ENCODE assay signal across 36 cellular contexts in genomic region chr4:1824746-1825145, GRCh38. TPM values are rescaled to one million over a fixed set of nuclear protein-coding genes. Genes with fewer than 3 reads are reported as not detected.
"Had no signal": no experiment of that assay in that cellular context is flagged by ENCODE, and none has a peak within 500 bp of the region (broad histone marks: within the 10 kb centered on the region; RNA-seq: fewer than 3 reads in every experiment).

No MANE protein-coding gene starts in this region.

- H3K4me1 ChIP-seq: adrenal gland, body of pancreas, esophagus squamous epithelium, gastroesophageal sphincter, heart right ventricle had no signal

- H3K27me3 ChIP-seq: adrenal gland, body of pancreas, cardiac muscle cell, esophagus squamous epithelium, gastroesophageal sphincter, heart right ventricle had no signal

- H3K9me3 Mint-ChIP-seq: activated CD4-positive, alpha-beta memory T cell treated with anti-CD3 and anti-CD28 coated beads for 36 hours; activated CD4-positive, alpha-beta T cell treated with anti-CD3 and anti-CD28 coated beads, Interleukin-2, amount 10 ng/mL, durations not matched to agents 24 days and 14 days; activated naive CD4-positive, alpha-beta T cell treated with anti-CD3 and anti-CD28 coated beads for 36 hours; activated naive CD4-positive, alpha-beta T cell treated with anti-CD3 and anti-CD28 coated beads, Interleukin-2, amount 50 U/mL, for 24 hours; activated naive CD8-positive, alpha-beta T cell treated with anti-CD3 and anti-CD28 coated beads for 36 hours; activated naive CD8-positive, alpha-beta T cell treated with anti-CD3 and anti-CD28 coated beads, Interleukin-2, amount 50 U/mL, for 24 hours; activated T-helper 1 cell treated with anti-CD3 and anti-CD28 coated beads, Interleukin-12 subunit alpha, Interleukin-12 subunit beta, Interleukin-2, Interleukin-4 antibody, amounts not matched to agents 30 ng/mL and 10 ng/mL and 1 ng/mL, durations not matched to agents 14 hours and 24 hours and 36 hours; activated T-helper 2 cell treated with anti-CD3 and anti-CD28 coated beads, Interferon-gamma antibody, Interleukin-2, Interleukin-4, amounts not matched to agents 10 μg/mL and 5 μg/mL and 100 μg/mL, durations not matched to agents 14 hours and 24 hours and 36 hours; T-cell; T-helper 1 cell treated with Interleukin-12 subunit alpha and Interleukin-12 subunit beta and Interleukin-4 antibody, amounts not matched to agents 30 μg/mL and 1 μg/mL, for 36 hours had no signal

- DNase-seq: activated CD4-positive, alpha-beta memory T cell treated with anti-CD3 and anti-CD28 coated beads for 36 hours; activated CD4-positive, alpha-beta T cell treated with anti-CD3 and anti-CD28 coated beads for 36 hours; activated CD4-positive, alpha-beta T cell treated with anti-CD3 and anti-CD28 coated beads, Interleukin-2, amount 10 ng/mL, durations not matched to agents 24 days and 14 days; activated CD4-positive, CD25-positive, alpha-beta regulatory T cell; activated CD4-positive, CD25-positive, alpha-beta regulatory T cell treated with anti-CD3 and anti-CD28 coated beads, Interleukin-2, amount 50 U/mL, for 72 hours; activated CD8-positive, alpha-beta memory T cell treated with anti-CD3 and anti-CD28 coated beads, Interleukin-2, amount 10 ng/mL, durations not matched to agents 7 days and 5 days; activated CD8-positive, alpha-beta memory T cell treated with anti-CD3 and anti-CD28 coated beads, Interleukin-2, amount 50 U/mL, for 4 hours; activated CD8-positive, alpha-beta T cell treated with anti-CD3 and anti-CD28 coated beads, Interleukin-2, amount 10 ng/mL, durations not matched to agents 7 days and 5 days; activated effector memory CD4-positive, alpha-beta T cell treated with anti-CD3 and anti-CD28 coated beads, Interleukin-2, amount 50 U/mL, for 16 hours; activated naive CD4-positive, alpha-beta T cell treated with anti-CD3 and anti-CD28 coated beads for 36 hours; activated naive CD8-positive, alpha-beta T cell treated with anti-CD3 and anti-CD28 coated beads for 36 hours; activated naive CD8-positive, alpha-beta T cell treated with anti-CD3 and anti-CD28 coated beads, Interleukin-2, amount 50 U/mL, for 24 hours; activated T-cell treated with anti-CD3 and anti-CD28 coated beads, Interleukin-2, amount 50 U/mL, for 1 hour; activated T-cell treated with anti-CD3 and anti-CD28 coated beads, Interleukin-2, amount 50 U/mL, for 48 hours; adrenal gland; amygdala; aorta; body of pancreas; central memory CD4-positive, alpha-beta T cell; cortex of kidney; effector CD8-positive, alpha-beta T cell; esophagus squamous epithelium; foreskin melanocyte; heart right ventricle; T-cell; T1000 had no signal

- H3K4me3 ChIP-seq: adrenal gland, body of pancreas, cardiac muscle cell, esophagus squamous epithelium, gastroesophageal sphincter, heart right ventricle had no signal

- H3K4me1 Mint-ChIP-seq: activated CD4-positive, alpha-beta T cell treated with anti-CD3 and anti-CD28 coated beads for 36 hours; activated CD4-positive, alpha-beta T cell treated with anti-CD3 and anti-CD28 coated beads, Interleukin-2, amount 10 ng/mL, durations not matched to agents 24 days and 14 days; activated CD8-positive, alpha-beta memory T cell treated with anti-CD3 and anti-CD28 coated beads, Interleukin-2, amount 10 ng/mL, durations not matched to agents 7 days and 5 days; activated naive CD4-positive, alpha-beta T cell treated with anti-CD3 and anti-CD28 coated beads, Interleukin-2, amount 50 U/mL, for 24 hours; activated naive CD8-positive, alpha-beta T cell treated with anti-CD3 and anti-CD28 coated beads for 36 hours; activated naive CD8-positive, alpha-beta T cell treated with anti-CD3 and anti-CD28 coated beads, Interleukin-2, amount 50 U/mL, for 24 hours; T-cell had no signal

- H3K27ac Mint-ChIP-seq: activated CD4-positive, alpha-beta memory T cell treated with anti-CD3 and anti-CD28 coated beads for 36 hours; activated CD4-positive, alpha-beta T cell treated with anti-CD3 and anti-CD28 coated beads for 36 hours; activated CD4-positive, alpha-beta T cell treated with anti-CD3 and anti-CD28 coated beads, Interleukin-2, amount 10 ng/mL, durations not matched to agents 24 days and 14 days; activated CD8-positive, alpha-beta memory T cell treated with anti-CD3 and anti-CD28 coated beads, Interleukin-2, amount 10 ng/mL, durations not matched to agents 7 days and 5 days; activated CD8-positive, alpha-beta T cell treated with anti-CD3 and anti-CD28 coated beads, Interleukin-2, amount 10 ng/mL, durations not matched to agents 7 days and 5 days; activated naive CD4-positive, alpha-beta T cell treated with anti-CD3 and anti-CD28 coated beads for 36 hours; activated naive CD4-positive, alpha-beta T cell treated with anti-CD3 and anti-CD28 coated beads, Interleukin-2, amount 50 U/mL, for 24 hours; activated naive CD8-positive, alpha-beta T cell treated with anti-CD3 and anti-CD28 coated beads for 36 hours; activated T-helper 1 cell treated with anti-CD3 and anti-CD28 coated beads, Interleukin-12 subunit alpha, Interleukin-12 subunit beta, Interleukin-2, Interleukin-4 antibody, amounts not matched to agents 30 ng/mL and 10 ng/mL and 1 ng/mL, durations not matched to agents 14 hours and 24 hours and 36 hours; activated T-helper 2 cell treated with anti-CD3 and anti-CD28 coated beads, Interferon-gamma antibody, Interleukin-2, Interleukin-4, amounts not matched to agents 10 μg/mL and 5 μg/mL and 100 μg/mL, durations not matched to agents 14 hours and 24 hours and 36 hours; T-cell; T-helper 1 cell treated with Interleukin-12 subunit alpha and Interleukin-12 subunit beta and Interleukin-4 antibody, amounts not matched to agents 30 μg/mL and 1 μg/mL, for 36 hours had no signal

- ATAC-seq: activated CD4-positive, alpha-beta T cell treated with anti-CD3 and anti-CD28 coated beads for 36 hours; activated CD8-positive, alpha-beta memory T cell treated with anti-CD3 and anti-CD28 coated beads, Interleukin-2, amount 10 ng/mL, durations not matched to agents 7 days and 5 days; activated CD8-positive, alpha-beta T cell treated with anti-CD3 and anti-CD28 coated beads, Interleukin-2, amount 10 ng/mL, durations not matched to agents 7 days and 5 days; activated naive CD8-positive, alpha-beta T cell treated with anti-CD3 and anti-CD28 coated beads, Interleukin-2, amount 50 U/mL, for 24 hours; body of pancreas; gastroesophageal sphincter; T-cell had no signal

- H3K27me3 Mint-ChIP-seq: activated CD4-positive, alpha-beta memory T cell treated with anti-CD3 and anti-CD28 coated beads for 36 hours; activated CD4-positive, alpha-beta T cell treated with anti-CD3 and anti-CD28 coated beads for 36 hours; activated CD4-positive, alpha-beta T cell treated with anti-CD3 and anti-CD28 coated beads, Interleukin-2, amount 10 ng/mL, durations not matched to agents 24 days and 14 days; activated CD8-positive, alpha-beta memory T cell treated with anti-CD3 and anti-CD28 coated beads, Interleukin-2, amount 10 ng/mL, durations not matched to agents 7 days and 5 days; activated naive CD4-positive, alpha-beta T cell treated with anti-CD3 and anti-CD28 coated beads, Interleukin-2, amount 50 U/mL, for 24 hours; activated naive CD8-positive, alpha-beta T cell treated with anti-CD3 and anti-CD28 coated beads for 36 hours; activated naive CD8-positive, alpha-beta T cell treated with anti-CD3 and anti-CD28 coated beads, Interleukin-2, amount 50 U/mL, for 24 hours; T-cell had no signal

- H3K4me3 Mint-ChIP-seq: activated CD4-positive, alpha-beta memory T cell treated with anti-CD3 and anti-CD28 coated beads for 36 hours; activated CD4-positive, alpha-beta T cell treated with anti-CD3 and anti-CD28 coated beads for 36 hours; activated CD4-positive, alpha-beta T cell treated with anti-CD3 and anti-CD28 coated beads, Interleukin-2, amount 10 ng/mL, durations not matched to agents 24 days and 14 days; activated CD8-positive, alpha-beta memory T cell treated with anti-CD3 and anti-CD28 coated beads, Interleukin-2, amount 10 ng/mL, durations not matched to agents 7 days and 5 days; activated CD8-positive, alpha-beta T cell treated with anti-CD3 and anti-CD28 coated beads, Interleukin-2, amount 10 ng/mL, durations not matched to agents 7 days and 5 days; activated naive CD4-positive, alpha-beta T cell treated with anti-CD3 and anti-CD28 coated beads for 36 hours; activated naive CD4-positive, alpha-beta T cell treated with anti-CD3 and anti-CD28 coated beads, Interleukin-2, amount 50 U/mL, for 24 hours; activated naive CD8-positive, alpha-beta T cell treated with anti-CD3 and anti-CD28 coated beads for 36 hours; activated naive CD8-positive, alpha-beta T cell treated with anti-CD3 and anti-CD28 coated beads, Interleukin-2, amount 50 U/mL, for 24 hours; activated T-helper 1 cell treated with anti-CD3 and anti-CD28 coated beads, Interleukin-12 subunit alpha, Interleukin-12 subunit beta, Interleukin-2, Interleukin-4 antibody, amounts not matched to agents 30 ng/mL and 10 ng/mL and 1 ng/mL, durations not matched to agents 14 hours and 24 hours and 36 hours; T-cell; T-helper 1 cell treated with Interleukin-12 subunit alpha and Interleukin-12 subunit beta and Interleukin-4 antibody, amounts not matched to agents 30 μg/mL and 1 μg/mL, for 36 hours had no signal

- FAIRE-seq: colon, endometrium, endothelial cell of umbilical vein had no signal

- H3K9me3 ChIP-seq: adrenal gland, body of pancreas, esophagus squamous epithelium, gastroesophageal sphincter, heart right ventricle had no signal

- H3K27ac ChIP-seq: adrenal gland, body of pancreas, cardiac muscle cell, epithelial cell of prostate, esophagus squamous epithelium, gastroesophageal sphincter, heart right ventricle had no signal

RNA-seq across cellular contexts. Expression of gene FGFR3, which starts 31.7 kb away (rescaled TPM):
- total RNA-seq: activated naive CD8-positive, alpha-beta T cell treated with anti-CD3 and anti-CD28 coated beads for 36 hours had no signal
